ENCODE assay signal across 1 cellular context in the genomic region with DNA sequence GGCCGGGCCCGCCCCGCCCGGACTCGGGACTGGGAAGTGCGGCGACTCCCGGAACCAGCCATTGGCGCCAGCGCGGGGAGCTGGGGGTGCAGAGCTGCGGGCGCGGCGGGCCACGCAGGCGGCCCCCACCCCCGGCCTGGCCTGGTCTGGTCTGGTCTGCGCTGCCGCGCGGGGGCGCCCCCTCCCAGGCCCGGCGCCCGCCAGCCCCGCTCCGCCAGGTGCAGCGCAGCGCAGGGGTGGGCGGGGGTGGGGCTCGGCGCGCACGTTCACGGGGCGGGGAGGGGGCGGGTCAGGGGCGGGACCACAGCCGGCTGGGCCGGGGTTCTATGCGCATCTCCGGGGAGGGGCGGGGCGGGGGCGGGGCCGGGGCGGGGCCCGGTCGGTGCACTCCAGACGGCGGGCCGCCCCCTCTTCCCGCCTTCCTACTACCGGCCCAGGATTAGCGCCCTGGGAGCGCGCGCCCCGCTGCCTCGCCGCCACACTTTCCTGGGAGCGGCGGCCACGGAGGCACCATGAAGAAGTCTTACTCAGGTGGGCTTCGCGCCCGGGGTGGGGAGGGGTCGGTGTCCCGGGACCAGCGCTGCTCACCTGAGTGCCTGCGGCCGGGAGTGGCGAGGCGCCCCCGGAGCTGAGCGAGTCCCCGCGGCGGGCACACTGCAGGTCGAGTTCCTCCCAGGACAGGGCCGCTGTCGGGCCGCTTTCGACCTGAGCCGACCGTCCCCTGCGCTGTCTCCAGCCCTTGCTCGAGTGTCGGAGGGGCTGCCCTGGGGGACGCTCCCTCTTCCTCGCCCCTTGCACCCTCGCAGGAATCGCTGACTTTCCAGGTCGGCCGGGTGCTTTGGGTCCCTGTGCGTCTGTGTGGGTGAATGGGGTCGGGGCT.
TF ChIP-seq lines count a peak whose summit lies in the region.

No MANE protein-coding gene starts in this region.

TF ChIP-seq in HepG2, 621 proteins besides CTCF, POLR2A, EP300 and RAD21 (continued from another document and continues in another):
- TF ChIP-seq, protein P1, sequence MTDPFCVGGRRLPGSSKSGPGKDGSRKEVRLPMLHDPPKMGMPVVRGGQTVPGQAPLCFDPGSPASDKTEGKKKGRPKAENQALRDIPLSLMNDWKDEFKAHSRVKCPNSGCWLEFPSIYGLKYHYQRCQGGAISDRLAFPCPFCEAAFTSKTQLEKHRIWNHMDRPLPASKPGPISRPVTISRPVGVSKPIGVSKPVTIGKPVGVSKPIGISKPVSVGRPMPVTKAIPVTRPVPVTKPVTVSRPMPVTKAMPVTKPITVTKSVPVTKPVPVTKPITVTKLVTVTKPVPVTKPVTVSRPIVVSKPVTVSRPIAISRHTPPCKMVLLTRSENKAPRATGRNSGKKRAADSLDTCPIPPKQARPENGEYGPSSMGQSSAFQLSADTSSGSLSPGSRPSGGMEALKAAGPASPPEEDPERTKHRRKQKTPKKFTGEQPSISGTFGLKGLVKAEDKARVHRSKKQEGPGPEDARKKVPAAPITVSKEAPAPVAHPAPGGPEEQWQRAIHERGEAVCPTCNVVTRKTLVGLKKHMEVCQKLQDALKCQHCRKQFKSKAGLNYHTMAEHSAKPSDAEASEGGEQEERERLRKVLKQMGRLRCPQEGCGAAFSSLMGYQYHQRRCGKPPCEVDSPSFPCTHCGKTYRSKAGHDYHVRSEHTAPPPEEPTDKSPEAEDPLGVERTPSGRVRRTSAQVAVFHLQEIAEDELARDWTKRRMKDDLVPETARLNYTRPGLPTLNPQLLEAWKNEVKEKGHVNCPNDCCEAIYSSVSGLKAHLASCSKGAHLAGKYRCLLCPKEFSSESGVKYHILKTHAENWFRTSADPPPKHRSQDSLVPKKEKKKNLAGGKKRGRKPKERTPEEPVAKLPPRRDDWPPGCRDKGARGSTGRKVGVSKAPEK (CRISPR knock-in tag; IDR thresholded peaks at IDR 0.05; ENCODE audit: borderline replicate concordance), result no peak
- TF ChIP-seq KLF6 (CRISPR knock-in tag; IDR thresholded peaks at IDR 0.05) (peak; percentile 56; the same call in 1 of the 2 replicates), NFATC3 (CRISPR knock-in tag; IDR thresholded peaks at IDR 0.05) (peak; percentile 44; the same call in 1 of the 2 replicates), EEA1 (CRISPR knock-in tag; IDR thresholded peaks at IDR 0.05; ENCODE audit: borderline replicate concordance) (peak; percentile 93; the same call in 1 of the 2 replicates), ZNF460 (CRISPR knock-in tag; IDR thresholded peaks at IDR 0.05; ENCODE audit: borderline replicate concordance) (no peak; the same call in 1 of the 2 replicates), ZNF326 (CRISPR knock-in tag; IDR thresholded peaks at IDR 0.05; ENCODE audit: borderline replicate concordance) (no peak), SRSF9 (IDR thresholded peaks at IDR 0.05; ENCODE audit: borderline replicate concordance, insufficient read depth, low read depth, low read length, poor library complexity, severe bottlenecking) (no peak), ZNF773 (CRISPR knock-in tag; IDR thresholded peaks at IDR 0.05; ENCODE audit: borderline replicate concordance) (peak; percentile 71; the same call in 1 of the 2 replicates), ZNF652 (CRISPR knock-in tag; IDR thresholded peaks at IDR 0.05; ENCODE audit: borderline replicate concordance, low read depth) (no peak), ZNF232 (CRISPR knock-in tag; IDR thresholded peaks at IDR 0.05; ENCODE audit: borderline replicate concordance) (peak; percentile 45; the same call in 1 of the 2 replicates), KMT2A (CRISPR knock-in tag; IDR thresholded peaks at IDR 0.05) (peak; percentile 80), NKX3-1 (CRISPR knock-in tag; IDR thresholded peaks at IDR 0.05) (no peak), ARID2 (CRISPR knock-in tag; IDR thresholded peaks at IDR 0.05; ENCODE audit: borderline replicate concordance) (no peak), FOXM1 (CRISPR knock-in tag; IDR thresholded peaks at IDR 0.05) (no peak), ZNF83 (CRISPR knock-in tag; IDR thresholded peaks at IDR 0.05; ENCODE audit: borderline replicate concordance) (no peak), ZNF207 (IDR thresholded peaks at IDR 0.05; ENCODE audit: borderline replicate concordance) (no peak), TBL1XR1 (IDR thresholded peaks at IDR 0.05; ENCODE audit: borderline replicate concordance, low read length, partially characterized antibody) (no peak), NBN (conservative IDR thresholded peaks at IDR 0.05) (no peak), SOX6 (IDR thresholded peaks at IDR 0.05) (no peak), SOX6 (CRISPR knock-in tag; IDR thresholded peaks at IDR 0.05) (peak; percentile 14; the same call in 1 of the 2 replicates), MTA3 (CRISPR knock-in tag; IDR thresholded peaks at IDR 0.05) (no peak), FOXK2 (IDR thresholded peaks at IDR 0.05) (no peak), MTA1 (CRISPR knock-in tag; IDR thresholded peaks at IDR 0.05; ENCODE audit: borderline replicate concordance) (no peak; the same call in none of the 2 replicates), DNMT1 (CRISPR knock-in tag; IDR thresholded peaks at IDR 0.05) (peak; percentile 86; the same call in 1 of the 2 replicates), ZBTB38 (CRISPR knock-in tag; IDR thresholded peaks at IDR 0.05) (peak; percentile 58; the same call in 1 of the 2 replicates), GABPA (IDR thresholded peaks at IDR 0.05; ENCODE audit: low read depth, low read length) (no peak), GABPA (CRISPR knock-in tag; IDR thresholded peaks at IDR 0.05; ENCODE audit: low read depth) (no peak), MATR3 (CRISPR knock-in tag; IDR thresholded peaks at IDR 0.05) (no peak), ZSCAN31 (CRISPR knock-in tag; IDR thresholded peaks at IDR 0.05; ENCODE audit: low read depth) (peak; percentile 94; the same call in 1 of the 2 replicates), NFIB (CRISPR knock-in tag; IDR thresholded peaks at IDR 0.05; ENCODE audit: borderline replicate concordance) (no peak), XBP1 (CRISPR knock-in tag; IDR thresholded peaks at IDR 0.05) (no peak), HIVEP1 (CRISPR knock-in tag; IDR thresholded peaks at IDR 0.05) (peak; percentile 79), MTF2 (CRISPR knock-in tag; IDR thresholded peaks at IDR 0.05; ENCODE audit: borderline replicate concordance) (no peak)
- TF ChIP-seq, protein P2, sequence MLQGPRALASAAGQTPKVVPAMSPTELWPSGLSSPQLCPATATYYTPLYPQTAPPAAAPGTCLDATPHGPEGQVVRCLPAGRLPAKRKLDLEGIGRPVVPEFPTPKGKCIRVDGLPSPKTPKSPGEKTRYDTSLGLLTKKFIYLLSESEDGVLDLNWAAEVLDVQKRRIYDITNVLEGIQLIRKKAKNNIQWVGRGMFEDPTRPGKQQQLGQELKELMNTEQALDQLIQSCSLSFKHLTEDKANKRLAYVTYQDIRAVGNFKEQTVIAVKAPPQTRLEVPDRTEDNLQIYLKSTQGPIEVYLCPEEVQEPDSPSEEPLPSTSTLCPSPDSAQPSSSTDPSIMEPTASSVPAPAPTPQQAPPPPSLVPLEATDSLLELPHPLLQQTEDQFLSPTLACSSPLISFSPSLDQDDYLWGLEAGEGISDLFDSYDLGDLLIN (CRISPR knock-in tag; IDR thresholded peaks at IDR 0.05; ENCODE audit: borderline replicate concordance), result no peak
- TF ChIP-seq, protein P3, sequence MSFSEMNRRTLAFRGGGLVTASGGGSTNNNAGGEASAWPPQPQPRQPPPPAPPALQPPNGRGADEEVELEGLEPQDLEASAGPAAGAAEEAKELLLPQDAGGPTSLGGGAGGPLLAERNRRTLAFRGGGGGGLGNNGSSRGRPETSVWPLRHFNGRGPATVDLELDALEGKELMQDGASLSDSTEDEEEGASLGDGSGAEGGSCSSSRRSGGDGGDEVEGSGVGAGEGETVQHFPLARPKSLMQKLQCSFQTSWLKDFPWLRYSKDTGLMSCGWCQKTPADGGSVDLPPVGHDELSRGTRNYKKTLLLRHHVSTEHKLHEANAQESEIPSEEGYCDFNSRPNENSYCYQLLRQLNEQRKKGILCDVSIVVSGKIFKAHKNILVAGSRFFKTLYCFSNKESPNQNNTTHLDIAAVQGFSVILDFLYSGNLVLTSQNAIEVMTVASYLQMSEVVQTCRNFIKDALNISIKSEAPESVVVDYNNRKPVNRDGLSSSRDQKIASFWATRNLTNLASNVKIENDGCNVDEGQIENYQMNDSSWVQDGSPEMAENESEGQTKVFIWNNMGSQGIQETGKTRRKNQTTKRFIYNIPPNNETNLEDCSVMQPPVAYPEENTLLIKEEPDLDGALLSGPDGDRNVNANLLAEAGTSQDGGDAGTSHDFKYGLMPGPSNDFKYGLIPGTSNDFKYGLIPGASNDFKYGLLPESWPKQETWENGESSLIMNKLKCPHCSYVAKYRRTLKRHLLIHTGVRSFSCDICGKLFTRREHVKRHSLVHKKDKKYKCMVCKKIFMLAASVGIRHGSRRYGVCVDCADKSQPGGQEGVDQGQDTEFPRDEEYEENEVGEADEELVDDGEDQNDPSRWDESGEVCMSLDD (CRISPR knock-in tag; IDR thresholded peaks at IDR 0.05; ENCODE audit: borderline replicate concordance), result peak; percentile 43; the same call in 1 of the 2 replicates
- TF ChIP-seq, protein P4, sequence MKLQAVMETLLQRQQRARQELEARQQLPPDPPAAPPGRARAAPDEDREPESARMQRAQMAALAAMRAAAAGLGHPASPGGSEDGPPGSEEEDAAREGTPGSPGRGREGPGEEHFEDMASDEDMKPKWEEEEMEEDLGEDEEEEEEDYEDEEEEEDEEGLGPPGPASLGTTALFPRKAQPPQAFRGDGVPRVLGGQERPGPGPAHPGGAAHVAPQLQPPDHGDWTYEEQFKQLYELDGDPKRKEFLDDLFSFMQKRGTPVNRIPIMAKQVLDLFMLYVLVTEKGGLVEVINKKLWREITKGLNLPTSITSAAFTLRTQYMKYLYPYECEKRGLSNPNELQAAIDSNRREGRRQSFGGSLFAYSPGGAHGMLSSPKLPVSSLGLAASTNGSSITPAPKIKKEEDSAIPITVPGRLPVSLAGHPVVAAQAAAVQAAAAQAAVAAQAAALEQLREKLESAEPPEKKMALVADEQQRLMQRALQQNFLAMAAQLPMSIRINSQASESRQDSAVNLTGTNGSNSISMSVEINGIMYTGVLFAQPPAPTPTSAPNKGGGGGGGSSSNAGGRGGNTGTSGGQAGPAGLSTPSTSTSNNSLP (IDR thresholded peaks at IDR 0.05; ENCODE audit: low read depth, low read length), result no peak
- TF ChIP-seq, protein P5, sequence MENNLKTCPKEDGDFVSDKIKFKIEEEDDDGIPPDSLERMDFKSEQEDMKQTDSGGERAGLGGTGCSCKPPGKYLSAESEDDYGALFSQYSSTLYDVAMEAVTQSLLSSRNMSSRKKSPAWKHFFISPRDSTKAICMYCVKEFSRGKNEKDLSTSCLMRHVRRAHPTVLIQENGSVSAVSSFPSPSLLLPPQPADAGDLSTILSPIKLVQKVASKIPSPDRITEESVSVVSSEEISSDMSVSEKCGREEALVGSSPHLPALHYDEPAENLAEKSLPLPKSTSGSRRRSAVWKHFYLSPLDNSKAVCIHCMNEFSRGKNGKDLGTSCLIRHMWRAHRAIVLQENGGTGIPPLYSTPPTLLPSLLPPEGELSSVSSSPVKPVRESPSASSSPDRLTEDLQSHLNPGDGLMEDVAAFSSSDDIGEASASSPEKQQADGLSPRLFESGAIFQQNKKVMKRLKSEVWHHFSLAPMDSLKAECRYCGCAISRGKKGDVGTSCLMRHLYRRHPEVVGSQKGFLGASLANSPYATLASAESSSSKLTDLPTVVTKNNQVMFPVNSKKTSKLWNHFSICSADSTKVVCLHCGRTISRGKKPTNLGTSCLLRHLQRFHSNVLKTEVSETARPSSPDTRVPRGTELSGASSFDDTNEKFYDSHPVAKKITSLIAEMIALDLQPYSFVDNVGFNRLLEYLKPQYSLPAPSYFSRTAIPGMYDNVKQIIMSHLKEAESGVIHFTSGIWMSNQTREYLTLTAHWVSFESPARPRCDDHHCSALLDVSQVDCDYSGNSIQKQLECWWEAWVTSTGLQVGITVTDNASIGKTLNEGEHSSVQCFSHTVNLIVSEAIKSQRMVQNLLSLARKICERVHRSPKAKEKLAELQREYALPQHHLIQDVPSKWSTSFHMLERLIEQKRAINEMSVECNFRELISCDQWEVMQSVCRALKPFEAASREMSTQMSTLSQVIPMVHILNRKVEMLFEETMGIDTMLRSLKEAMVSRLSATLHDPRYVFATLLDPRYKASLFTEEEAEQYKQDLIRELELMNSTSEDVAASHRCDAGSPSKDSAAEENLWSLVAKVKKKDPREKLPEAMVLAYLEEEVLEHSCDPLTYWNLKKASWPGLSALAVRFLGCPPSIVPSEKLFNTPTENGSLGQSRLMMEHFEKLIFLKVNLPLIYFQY (CRISPR knock-in tag; IDR thresholded peaks at IDR 0.05; ENCODE audit: borderline replicate concordance), result no peak; the same call in none of the 2 replicates
- TF ChIP-seq, protein P6, sequence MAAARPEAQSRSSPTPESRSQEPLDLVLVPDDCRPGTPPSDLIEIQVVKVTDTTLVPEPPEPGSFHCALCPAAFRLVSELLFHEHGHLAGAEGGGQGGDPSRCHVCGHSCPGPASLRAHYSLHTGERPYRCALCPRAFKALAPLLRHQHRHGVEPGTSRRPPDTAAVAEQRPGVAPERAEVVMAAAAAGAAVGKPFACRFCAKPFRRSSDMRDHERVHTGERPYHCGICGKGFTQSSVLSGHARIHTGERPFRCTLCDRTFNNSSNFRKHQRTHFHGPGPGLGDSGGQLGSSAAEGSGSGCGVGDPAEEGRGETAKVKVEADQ (CRISPR knock-in tag; IDR thresholded peaks at IDR 0.05; ENCODE audit: borderline replicate concordance), result peak; percentile 50; the same call in 1 of the 2 replicates
- TF ChIP-seq, protein P7, sequence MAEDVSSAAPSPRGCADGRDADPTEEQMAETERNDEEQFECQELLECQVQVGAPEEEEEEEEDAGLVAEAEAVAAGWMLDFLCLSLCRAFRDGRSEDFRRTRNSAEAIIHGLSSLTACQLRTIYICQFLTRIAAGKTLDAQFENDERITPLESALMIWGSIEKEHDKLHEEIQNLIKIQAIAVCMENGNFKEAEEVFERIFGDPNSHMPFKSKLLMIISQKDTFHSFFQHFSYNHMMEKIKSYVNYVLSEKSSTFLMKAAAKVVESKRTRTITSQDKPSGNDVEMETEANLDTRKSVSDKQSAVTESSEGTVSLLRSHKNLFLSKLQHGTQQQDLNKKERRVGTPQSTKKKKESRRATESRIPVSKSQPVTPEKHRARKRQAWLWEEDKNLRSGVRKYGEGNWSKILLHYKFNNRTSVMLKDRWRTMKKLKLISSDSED (CRISPR knock-in tag; IDR thresholded peaks at IDR 0.05), result no peak
- TF ChIP-seq, protein P8, sequence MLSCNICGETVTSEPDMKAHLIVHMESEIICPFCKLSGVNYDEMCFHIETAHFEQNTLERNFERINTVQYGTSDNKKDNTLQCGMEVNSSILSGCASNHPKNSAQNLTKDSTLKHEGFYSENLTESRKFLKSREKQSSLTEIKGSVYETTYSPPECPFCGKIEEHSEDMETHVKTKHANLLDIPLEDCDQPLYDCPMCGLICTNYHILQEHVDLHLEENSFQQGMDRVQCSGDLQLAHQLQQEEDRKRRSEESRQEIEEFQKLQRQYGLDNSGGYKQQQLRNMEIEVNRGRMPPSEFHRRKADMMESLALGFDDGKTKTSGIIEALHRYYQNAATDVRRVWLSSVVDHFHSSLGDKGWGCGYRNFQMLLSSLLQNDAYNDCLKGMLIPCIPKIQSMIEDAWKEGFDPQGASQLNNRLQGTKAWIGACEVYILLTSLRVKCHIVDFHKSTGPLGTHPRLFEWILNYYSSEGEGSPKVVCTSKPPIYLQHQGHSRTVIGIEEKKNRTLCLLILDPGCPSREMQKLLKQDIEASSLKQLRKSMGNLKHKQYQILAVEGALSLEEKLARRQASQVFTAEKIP (CRISPR knock-in tag; IDR thresholded peaks at IDR 0.05; ENCODE audit: borderline replicate concordance), result no peak
